Comparison of ENCODE assay signal across 1 cellular context in genomic region chr4:6573986-6574746, GRCh38.
TF ChIP-seq lines count a peak whose summit lies in the region.

No MANE protein-coding gene starts in this region.

TF ChIP-seq in H1, 55 proteins besides CTCF, POLR2A, EP300 and RAD21:
- TF ChIP-seq TCF12 (IDR thresholded peaks at IDR 0.05; ENCODE audit: low read depth, low read length), result no peak
- no peak for TF ChIP-seq ATF3 (IDR thresholded peaks at IDR 0.05; ENCODE audit: insufficient read depth, low read depth, low read length)
- TF ChIP-seq EZH2 (IDR thresholded peaks at IDR 0.05; ENCODE audit: low read depth, low read length, severe bottlenecking), result no peak
- no peak for TF ChIP-seq MAFK (IDR thresholded peaks at IDR 0.05; ENCODE audit: low read depth, low read length)
- TF ChIP-seq RBBP5 (IDR thresholded peaks at IDR 0.05; ENCODE audit: borderline replicate concordance, low read depth, low read length), result no peak
- TF ChIP-seq SP4 (IDR thresholded peaks at IDR 0.05; ENCODE audit: low read length), result no peak
- TF ChIP-seq PHF8 (conservative IDR thresholded peaks at IDR 0.05; ENCODE audit: low read depth, low read length), result no peak
- no peak for TF ChIP-seq ZNF274 (IDR thresholded peaks at IDR 0.05; ENCODE audit: borderline replicate concordance, extremely low read depth, low read length)
- TF ChIP-seq BACH1 (IDR thresholded peaks at IDR 0.05; ENCODE audit: low read length), result no peak
- no peak for TF ChIP-seq GTF2F1 (IDR thresholded peaks at IDR 0.05; ENCODE audit: borderline replicate concordance, low read depth, low read length)
